2 cellular contexts compared by ENCODE assay signal in the genomic region with DNA sequence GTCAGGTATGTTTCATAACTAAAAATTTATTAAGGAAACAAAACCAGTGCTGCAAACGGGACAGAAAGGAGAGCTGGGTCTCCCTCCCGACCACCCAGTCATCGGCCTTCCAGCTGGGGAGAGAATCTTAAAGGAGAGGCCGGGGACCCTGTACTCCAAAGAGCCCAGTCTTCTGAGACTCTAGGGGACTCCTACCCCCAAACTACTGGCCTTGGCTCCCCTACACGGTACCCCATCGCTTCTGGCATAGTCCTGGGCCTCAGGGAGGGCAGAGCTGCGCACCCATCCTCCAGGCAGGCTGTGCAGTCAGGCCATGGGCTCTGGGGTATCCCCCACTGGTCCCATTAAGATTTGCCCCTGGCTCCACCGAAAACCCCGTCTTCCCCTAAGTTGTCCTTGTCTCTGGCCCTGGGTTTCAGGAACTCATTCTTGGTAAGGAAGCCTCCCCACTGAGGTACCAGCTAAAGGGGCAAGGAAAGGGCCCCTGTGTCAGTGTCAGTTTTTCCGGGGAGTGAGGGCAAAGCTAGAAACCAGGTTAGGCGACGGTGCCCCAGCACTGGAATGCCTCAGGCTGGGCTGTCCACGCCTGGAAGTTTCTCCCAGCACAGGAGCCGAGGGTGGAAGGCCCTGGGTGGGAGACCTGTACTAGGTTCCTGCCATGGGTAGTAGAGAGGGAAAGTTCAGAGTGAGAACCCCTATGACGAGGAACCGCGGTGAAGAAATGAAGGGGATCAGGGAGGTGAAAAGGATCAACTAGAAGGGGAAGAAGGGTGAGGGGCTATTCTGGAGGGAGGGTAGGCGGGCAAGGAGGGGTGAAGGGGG.
TF ChIP-seq lines count a peak whose summit lies in the region.

No MANE protein-coding gene starts in this region.

TF ChIP-seq in liver, 16 proteins besides CTCF, POLR2A, EP300 and RAD21:
- no peak for TF ChIP-seq GABPA (IDR thresholded peaks at IDR 0.05 in 1 of 2, conservative IDR thresholded peaks at IDR 0.05 in 1 of 2)
- TF ChIP-seq, protein P1, sequence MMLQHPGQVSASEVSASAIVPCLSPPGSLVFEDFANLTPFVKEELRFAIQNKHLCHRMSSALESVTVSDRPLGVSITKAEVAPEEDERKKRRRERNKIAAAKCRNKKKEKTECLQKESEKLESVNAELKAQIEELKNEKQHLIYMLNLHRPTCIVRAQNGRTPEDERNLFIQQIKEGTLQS (IDR thresholded peaks at IDR 0.05): no peak
- no peak for TF ChIP-seq FOXA2 (IDR thresholded peaks at IDR 0.05)
- no peak for TF ChIP-seq TAF1 (conservative IDR thresholded peaks at IDR 0.05)
- no peak for TF ChIP-seq NR2F2 (IDR thresholded peaks at IDR 0.05)
- no peak for TF ChIP-seq HNF4G (IDR thresholded peaks at IDR 0.05)

TF ChIP-seq in HepG2, 621 proteins besides CTCF, POLR2A, EP300 and RAD21:
- TF ChIP-seq ZNF746 (CRISPR knock-in tag; IDR thresholded peaks at IDR 0.05) (no peak), ZNF841 (CRISPR knock-in tag; IDR thresholded peaks at IDR 0.05; ENCODE audit: borderline replicate concordance) (no peak), CREB1 (IDR thresholded peaks at IDR 0.05) (no peak), CREB1 (CRISPR knock-in tag; IDR thresholded peaks at IDR 0.05) (no peak), ZNF333 (CRISPR knock-in tag; IDR thresholded peaks at IDR 0.05; ENCODE audit: borderline replicate concordance) (no peak), CEBPB (IDR thresholded peaks at IDR 0.05; ENCODE audit: borderline replicate concordance, low read depth, low read length) (no peak), SNRNP70 (IDR thresholded peaks at IDR 0.05; ENCODE audit: low read depth, low read length) (no peak), MAZ (IDR thresholded peaks at IDR 0.05; ENCODE audit: borderline replicate concordance, low read depth, low read length) (no peak), MAZ (CRISPR knock-in tag; IDR thresholded peaks at IDR 0.05; ENCODE audit: low read depth) (no peak), ATM (IDR thresholded peaks at IDR 0.05; ENCODE audit: borderline replicate concordance) (no peak), SNAI1 (CRISPR knock-in tag; IDR thresholded peaks at IDR 0.05; ENCODE audit: borderline replicate concordance) (no peak)
